28 cellular contexts compared by ENCODE assay signal in genomic region chr2:15836134-15836941, GRCh38.
"Had no signal": no experiment of that assay in that cellular context is flagged by ENCODE, and none has a peak within 500 bp of the region (broad histone marks: within the 10 kb centered on the region; RNA-seq: fewer than 3 reads in every experiment).

No MANE protein-coding gene starts in this region.

- H3K27ac ChIP-seq: adrenal gland, body of pancreas, coronary artery, dorsolateral prefrontal cortex had no signal

- FAIRE-seq: frontal cortex had no signal

- H3K36me3 ChIP-seq: adrenal gland had no signal

- H3K9me3 ChIP-seq: adrenal gland, body of pancreas had no signal

- ATAC-seq: activated CD4-positive, alpha-beta T cell treated with anti-CD3 and anti-CD28 coated beads for 36 hours; activated CD8-positive, alpha-beta memory T cell treated with anti-CD3 and anti-CD28 coated beads, Interleukin-2, amount 10 ng/mL, durations not matched to agents 7 days and 5 days; activated CD8-positive, alpha-beta T cell treated with anti-CD3 and anti-CD28 coated beads, Interleukin-2, amount 10 ng/mL, durations not matched to agents 7 days and 5 days; activated naive CD8-positive, alpha-beta T cell treated with anti-CD3 and anti-CD28 coated beads, Interleukin-2, amount 50 U/mL, for 24 hours; body of pancreas; esophagus mucosa had no signal

- H3K27me3 ChIP-seq: adrenal gland, body of pancreas had no signal

- H3K4me3 ChIP-seq: adrenal gland, body of pancreas, coronary artery, dorsolateral prefrontal cortex had no signal

- H3K4me1 ChIP-seq: adrenal gland, body of pancreas had no signal

- DNase-seq: activated CD4-positive, alpha-beta memory T cell treated with anti-CD3 and anti-CD28 coated beads for 36 hours; activated CD4-positive, alpha-beta T cell treated with anti-CD3 and anti-CD28 coated beads for 36 hours; activated CD4-positive, alpha-beta T cell treated with anti-CD3 and anti-CD28 coated beads, Interleukin-2, amount 10 ng/mL, durations not matched to agents 24 days and 14 days; activated CD4-positive, CD25-positive, alpha-beta regulatory T cell; activated CD4-positive, CD25-positive, alpha-beta regulatory T cell treated with anti-CD3 and anti-CD28 coated beads, Interleukin-2, amount 50 U/mL, for 72 hours; activated CD8-positive, alpha-beta memory T cell treated with anti-CD3 and anti-CD28 coated beads, Interleukin-2, amount 10 ng/mL, durations not matched to agents 7 days and 5 days; activated CD8-positive, alpha-beta memory T cell treated with anti-CD3 and anti-CD28 coated beads, Interleukin-2, amount 50 U/mL, for 4 hours; activated CD8-positive, alpha-beta T cell treated with anti-CD3 and anti-CD28 coated beads, Interleukin-2, amount 10 ng/mL, durations not matched to agents 7 days and 5 days; activated effector memory CD4-positive, alpha-beta T cell treated with anti-CD3 and anti-CD28 coated beads, Interleukin-2, amount 50 U/mL, for 16 hours; activated naive CD4-positive, alpha-beta T cell treated with anti-CD3 and anti-CD28 coated beads for 36 hours; activated naive CD8-positive, alpha-beta T cell treated with anti-CD3 and anti-CD28 coated beads for 36 hours; activated naive CD8-positive, alpha-beta T cell treated with anti-CD3 and anti-CD28 coated beads, Interleukin-2, amount 50 U/mL, for 24 hours; activated T-cell treated with anti-CD3 and anti-CD28 coated beads, Interleukin-2, amount 50 U/mL, for 1 hour; activated T-cell treated with anti-CD3 and anti-CD28 coated beads, Interleukin-2, amount 50 U/mL, for 48 hours; adrenal gland; amygdala; aorta; body of pancreas; caudate nucleus; cerebellar nuclear complex; dorsolateral prefrontal cortex; effector memory CD4-positive, alpha-beta T cell; endodermal cell; foreskin fibroblast; T-helper 2 cell had no signal
